Comparison of ENCODE assay signal across 12 cellular contexts in the genomic region with DNA sequence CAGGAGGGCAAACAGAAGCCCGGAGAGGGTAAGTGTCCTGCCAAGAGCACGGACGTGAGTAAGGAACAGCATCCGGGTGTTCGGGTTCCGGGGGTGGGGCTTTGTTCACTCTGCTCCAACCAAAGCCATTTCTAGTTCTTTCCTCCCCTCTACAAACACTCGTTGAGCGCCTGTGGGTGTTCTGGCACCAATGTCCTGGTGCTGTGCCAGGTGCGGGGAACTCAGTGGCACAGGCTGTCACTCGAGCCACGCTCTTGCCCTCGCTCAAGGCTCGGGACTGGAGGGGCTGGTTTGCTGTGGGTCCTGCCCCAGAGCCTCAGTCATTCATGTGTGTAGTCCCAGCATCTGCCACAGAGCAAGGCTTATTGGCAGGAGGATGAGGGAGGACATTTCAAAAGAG.
DNase-seq lines count a peak whose midpoint lies in the region; ATAC-seq, FAIRE-seq and TF ChIP-seq lines count a peak whose summit lies in the region.
"Had no signal": no experiment of that assay in that cellular context is flagged by ENCODE, and none has a peak within 500 bp of the region (broad histone marks: within the 10 kb centered on the region; RNA-seq: fewer than 3 reads in every experiment).

No MANE protein-coding gene starts in this region.

- no peaks in the 10 kb centered on the region for H3K9me3 Mint-ChIP-seq in activated naive CD4-positive, alpha-beta T cell treated with anti-CD3 and anti-CD28 coated beads, Interleukin-2, amount 50 U/mL, for 72 hours

- no peaks in the 10 kb centered on the region for H3K36me3 Mint-ChIP-seq in activated naive CD4-positive, alpha-beta T cell treated with anti-CD3 and anti-CD28 coated beads, Interleukin-2, amount 50 U/mL, for 72 hours

- DNase-seq in NCI-H1694 treated with DMSO at 0.1 percent for 48 hours (lab: John Stamatoyannopoulos, UW) (peak; percentile 95), cerebellar cortex (ENCODE audit: low spot score) (peak; percentile 89), kidney (peak; percentile 70), superior temporal gyrus (ENCODE audit: extremely low spot score) (peak; percentile 97), GM10248 (ENCODE audit: extremely low spot score) (no peak), RPMI8226 (no peak)
- DNase-seq in activated naive CD4-positive, alpha-beta T cell treated with anti-CD3 and anti-CD28 coated beads, Interleukin-2, amount 50 U/mL, for 72 hours (ENCODE audit: low spot score in 2 of 2): no peak
- DNase-seq: activated CD4-positive, alpha-beta T cell treated with anti-CD3 and anti-CD28 coated beads for 36 hours; SK-N-SH; stimulated activated naive CD4-positive, alpha-beta T cell had no signal

- intact Hi-C loops in kidney (cut with DNase I): no loop called here

- no peak for FAIRE-seq in kidney (lab: Jason Lieb, UNC)
- FAIRE-seq: GM12892 had no signal

- H3K27ac ChIP-seq in kidney (ENCODE audit: low read depth in 2 of 2, low read length in 2 of 2): no peak overlapping the region

- no peaks in the 10 kb centered on the region for H3K9me3 ChIP-seq in kidney (ENCODE audit: control insufficient read depth in 1 of 2, low read length in 2 of 2)
- H3K9me3 ChIP-seq: SK-N-SH had no signal

- no peak for TF ChIP-seq CTCF in kidney (IDR thresholded peaks at IDR 0.05; ENCODE audit: borderline replicate concordance, extremely low read depth, insufficient read depth)
- no peak for TF ChIP-seq CTCF in GM10248 (IDR thresholded peaks at IDR 0.05; ENCODE audit: control extremely low read depth, extremely low read depth, low read depth, missing control alignments)

- H3K36me3 ChIP-seq in kidney (ENCODE audit: control insufficient read depth in 1 of 2, insufficient read depth in 2 of 2, low read length in 2 of 2): no peaks in the 10 kb centered on the region

- CTCF ChIA-PET in GM10248 (lab: Yijun Ruan, JAX): interaction anchor here (0.8 kb wide), 1 partner anchor 9 kb away, joined by 3 read pairs; no protein-coding TSS in a partner anchor

- ATAC-seq in activated naive CD4-positive, alpha-beta T cell treated with anti-CD3 and anti-CD28 coated beads, Interleukin-2, amount 50 U/mL, for 72 hours: no peak
- no peak for ATAC-seq in HG03097 (IDR thresholded peaks at IDR 0.05; ENCODE audit: low FRiP score, unreplicated experiment)
- ATAC-seq: activated CD4-positive, alpha-beta T cell treated with anti-CD3 and anti-CD28 coated beads for 36 hours had no signal

- POLR2A ChIA-PET in GM10248 (lab: Yijun Ruan, JAX): no interaction called here

- no peak overlapping the region for H3K4me3 ChIP-seq in kidney (ENCODE audit: low read length in 2 of 2)

- H3K9ac ChIP-seq in kidney (ENCODE audit: low read length in 2 of 2): no peak overlapping the region
- H3K9ac ChIP-seq: SK-N-SH had no signal

- H3K27ac Mint-ChIP-seq in activated naive CD4-positive, alpha-beta T cell treated with anti-CD3 and anti-CD28 coated beads, Interleukin-2, amount 50 U/mL, for 72 hours: no peak overlapping the region
- H3K27ac Mint-ChIP-seq: activated CD4-positive, alpha-beta T cell treated with anti-CD3 and anti-CD28 coated beads for 36 hours had no signal

- H3K4me1 ChIP-seq in kidney (ENCODE audit: control insufficient read depth in 1 of 2, insufficient read depth in 1 of 2, low read depth in 1 of 2, low read length in 2 of 2): peaks cover 3 to 10% of the 10 kb centered on the region in 2 donors

Comparison
In these comparisons a context has a peak if more than half of its experiments do, and no peak if none do; other contexts are left out.
1. DNase-seq: peak in NCI-H1694 treated with DMSO at 0.1 percent for 48 hours (single experiment), cerebellar cortex (single experiment), kidney (single experiment) and superior temporal gyrus (single experiment); none in activated naive CD4-positive, alpha-beta T cell treated with anti-CD3 and anti-CD28 coated beads, Interleukin-2, amount 50 U/mL, for 72 hours (0 of 2), GM10248 (single experiment) and RPMI8226 (single experiment).